Comparison of ENCODE assay signal across 10 cellular contexts in genomic region chr5:112146323-112146848, GRCh38.
DNase-seq lines count a peak whose midpoint lies in the region; ATAC-seq and TF ChIP-seq lines count a peak whose summit lies in the region.
"Had no signal": no experiment of that assay in that cellular context is flagged by ENCODE, and none has a peak within 500 bp of the region (broad histone marks: within the 10 kb centered on the region; RNA-seq: fewer than 3 reads in every experiment).

No MANE protein-coding gene starts in this region.

- POLR2A ChIA-PET in AG04449 (lab: Yijun Ruan, JAX): interaction anchor here (0.6 to 1.3 kb wide), 10 partner anchors 149 to 692 kb away, joined by 3 to 7 read pairs (median 4); partner anchors contain the start of gene NREP

- ATAC-seq in GM19438 (IDR thresholded peaks at IDR 0.05; ENCODE audit: low read depth, unreplicated experiment) (peak; percentile 73), HG03196 (IDR thresholded peaks at IDR 0.05; ENCODE audit: unreplicated experiment) (peak; percentile 69)

- DNase-seq in AG04449 (ENCODE audit: low read depth, low spot score): peak; percentile 65
- peak; percentile 87 for DNase-seq in epithelial cell of esophagus (ENCODE audit: low read depth)
- no peak for DNase-seq in activated CD4-positive, alpha-beta T cell treated with anti-CD3 and anti-CD28 coated beads for 48 hours
- no peak for DNase-seq in LoVo (ENCODE audit: low spot score)
- no peak for DNase-seq in islet precursor cell
- DNase-seq in activated CD4-positive, alpha-beta T cell treated with anti-CD3 and anti-CD28 coated beads, Interleukin-2, amount 50 U/mL, for 48 hours: no peak
- DNase-seq: esophagus squamous epithelium had no signal

- TF ChIP-seq CTCF in AG04449 (IDR thresholded peaks at IDR 0.05; ENCODE audit: insufficient read depth, low read length, missing control alignments): no peak
- TF ChIP-seq CTCF in epithelial cell of esophagus (IDR thresholded peaks at IDR 0.05; ENCODE audit: insufficient read depth, low read depth, low read length, missing control alignments): no peak

- no peak overlapping the region for H3K4me3 ChIP-seq in AG04449 (ENCODE audit: low read depth, low read length)
- no peak overlapping the region for H3K4me3 ChIP-seq in epithelial cell of esophagus (ENCODE audit: low read length)
- H3K4me3 ChIP-seq: esophagus squamous epithelium, SJSA1 had no signal

- CTCF ChIA-PET in AG04449 (lab: Yijun Ruan, JAX): interaction anchor here (0.6 to 4.0 kb wide), 32 partner anchors 13 to 631 kb away, joined by 3 to 33 read pairs (median 4); partner anchors contain the start of gene NREP

Comparison
In these comparisons a context has a peak if more than half of its experiments do, and no peak if none do; other contexts are left out.
1. DNase-seq: peak in AG04449 (single experiment) and epithelial cell of esophagus (single experiment); none in activated CD4-positive, alpha-beta T cell treated with anti-CD3 and anti-CD28 coated beads for 48 hours (single experiment), LoVo (single experiment), islet precursor cell (single experiment) and activated CD4-positive, alpha-beta T cell treated with anti-CD3 and anti-CD28 coated beads, Interleukin-2, amount 50 U/mL, for 48 hours (0 of 2).